ENCODE assay signal across 8 cellular contexts in the genomic region with DNA sequence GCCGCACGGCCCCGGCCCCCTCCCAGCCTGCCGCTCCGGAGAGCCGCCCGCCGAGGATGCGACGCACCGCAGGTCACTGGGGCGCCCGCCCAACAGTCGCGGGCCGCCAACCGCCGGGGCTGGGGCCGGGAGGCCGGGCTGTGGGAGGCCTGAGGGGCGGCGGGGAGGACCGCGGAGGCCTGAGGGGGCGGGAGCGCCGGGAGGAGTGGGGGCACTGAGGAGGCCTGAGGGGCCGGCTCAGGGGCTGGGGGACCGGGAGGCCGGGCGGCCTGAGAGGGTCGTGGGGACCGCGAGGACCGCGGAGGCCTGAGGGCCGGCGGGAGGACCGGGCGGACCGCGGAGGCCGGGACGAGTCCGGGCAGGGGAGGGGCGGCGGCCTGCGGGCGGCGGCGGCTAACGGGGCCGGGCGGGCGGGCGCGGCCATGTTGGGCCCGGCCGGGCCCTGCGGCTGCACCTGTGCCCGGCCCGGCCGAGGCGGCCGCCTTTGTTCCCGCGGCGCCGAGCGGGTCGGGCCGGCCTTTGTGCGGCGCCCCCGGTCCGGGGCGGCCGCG. TPM values are rescaled to one million over a fixed set of nuclear protein-coding genes. Genes with fewer than 3 reads are reported as not detected.
DNase-seq lines count a peak whose midpoint lies in the region; ATAC-seq and TF ChIP-seq lines count a peak whose summit lies in the region.

No MANE protein-coding gene starts in this region.

- peak overlapping the region; percentile 88 for H3K4me3 ChIP-seq in WI38 (ENCODE audit: low read depth, low read length)
- peak overlapping the region; percentile 98 for H3K4me3 ChIP-seq in right cardiac atrium (ENCODE audit: low read length)

- no peaks in the 10 kb centered on the region for H3K9me3 ChIP-seq in right cardiac atrium (ENCODE audit: control insufficient read depth, low read length)

- H3K4me1 ChIP-seq in right cardiac atrium (ENCODE audit: control insufficient read depth, insufficient read depth, low read length) = peaks cover 6% of the 10 kb centered on the region

- peak; percentile 12 for ATAC-seq in GM18511 (IDR thresholded peaks at IDR 0.05; ENCODE audit: unreplicated experiment)
- peak; percentile 9 for ATAC-seq in HG02938 (IDR thresholded peaks at IDR 0.05; ENCODE audit: unreplicated experiment)
- peak; percentile 8 to 17 for ATAC-seq in right cardiac atrium

- intact Hi-C loops in right cardiac atrium (cut with DNase I) = no loop called here

- H3K27me3 ChIP-seq in right cardiac atrium (ENCODE audit: control insufficient read depth, insufficient read depth) = no peaks in the 10 kb centered on the region

- under 1% methylated on average over 79 of the region's 79 CpGs for whole genome bisulfite sequencing in right cardiac atrium

- H3K27ac ChIP-seq in 22Rv1 (peak overlapping the region; percentile 100), right cardiac atrium (ENCODE audit: low read length) (peak overlapping the region; percentile 6)

- no peak for TF ChIP-seq CTCF in 22Rv1 (IDR thresholded peaks at IDR 0.05)
- no peak for TF ChIP-seq CTCF in WI38 (IDR thresholded peaks at IDR 0.05; ENCODE audit: low read depth, low read length)

- peak in 1 of 3 donors; percentile 47 for DNase-seq in right cardiac atrium
- peak; percentile 22 for DNase-seq in stimulated activated CD8-positive, alpha-beta memory T cell treated with anti-CD3 and anti-CD28 coated beads, Interleukin-4, amount 100 ng/mL, for 24 hours (ENCODE audit: low read depth)
- DNase-seq in T-helper 9 cell = no peak
- DNase-seq in NCI-H1048 (lab: John Stamatoyannopoulos, UW) = no peak

RNA-seq across cellular contexts. Expression of a gene that starts 0.4 kb away (rescaled TPM):
- total RNA-seq in right cardiac atrium = 10 to 100 TPM; 44.4 to 52.0 (median 46.6) TPM
- polyA plus RNA-seq in right cardiac atrium = 10.8 TPM

RNA-seq across cellular contexts. Expression of a gene that starts 15.6 kb away (rescaled TPM):
- 10 to 100 TPM; 36.2 to 41.7 (median 38.4) TPM for total RNA-seq in right cardiac atrium
- polyA plus RNA-seq in right cardiac atrium = 19.3 TPM
